ENCODE assay signal across 9 cellular contexts in the genomic region with DNA sequence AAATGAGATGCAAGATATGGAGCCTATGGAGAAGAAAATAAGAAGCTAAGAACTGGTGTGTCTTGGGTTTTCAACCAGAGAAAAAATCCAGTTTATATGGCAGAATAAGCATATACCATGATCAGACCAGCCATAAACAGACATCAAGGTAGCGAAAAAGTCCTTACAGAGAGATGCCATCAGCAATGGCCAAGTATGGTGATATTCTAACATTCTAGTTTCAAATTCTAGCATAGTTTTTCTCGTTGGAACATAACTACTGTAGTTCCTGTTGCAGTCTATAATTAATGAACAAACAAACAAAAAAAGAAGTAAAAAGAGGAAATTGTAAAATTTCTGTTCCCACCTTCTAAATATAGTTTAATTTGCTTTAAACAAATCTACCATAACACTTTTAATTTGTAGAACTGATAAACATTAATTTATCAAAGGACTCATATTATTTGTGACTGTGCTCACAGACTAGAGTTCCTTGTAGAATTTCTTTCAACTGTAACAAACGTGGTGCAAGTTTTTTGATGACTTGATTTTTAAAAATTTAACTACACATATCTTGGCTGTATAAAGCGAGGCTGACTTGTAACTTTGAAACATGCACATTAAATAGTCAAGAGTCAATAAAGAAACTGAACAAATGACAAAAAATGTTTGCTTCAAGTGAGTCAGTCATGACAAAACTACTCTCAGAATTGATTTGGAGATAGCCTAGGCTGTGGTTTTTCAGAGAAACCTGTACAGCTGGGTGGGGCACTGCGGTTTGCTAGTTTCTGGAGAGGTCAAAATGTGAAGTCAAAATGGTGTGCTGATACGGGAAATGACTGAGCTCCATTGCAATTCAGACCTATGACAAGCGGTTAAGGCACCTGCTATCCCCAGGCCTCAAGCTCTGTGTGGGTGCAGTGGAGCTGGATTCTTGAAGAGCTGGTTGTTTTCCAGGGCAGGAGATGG. TPM values are rescaled to one million over a fixed set of nuclear protein-coding genes. Genes with fewer than 3 reads are reported as not detected.
DNase-seq lines count a peak whose midpoint lies in the region; ATAC-seq lines count a peak whose summit lies in the region.
"Had no signal": no experiment of that assay in that cellular context is flagged by ENCODE, and none has a peak within 500 bp of the region (broad histone marks: within the 10 kb centered on the region; RNA-seq: fewer than 3 reads in every experiment).

No MANE protein-coding gene starts in this region.

- intact Hi-C loops in activated CD4-positive, alpha-beta T cell treated with anti-CD3 and anti-CD28 coated beads, Interleukin-2, amount 10 ng/mL, durations not matched to agents 24 days and 14 days (cut with micrococcal nuclease): loop anchor here (1.0 to 10.0 kb wide), 10 partner anchors 40 to 1218 kb away; a partner anchor contains a TSS

- H3K18ac ChIP-seq in mesendoderm (ENCODE audit: low read length): no peak overlapping the region

- H3K9me3 ChIP-seq in CD8-positive, alpha-beta memory T cell (ENCODE audit: low read length): no peaks in the 10 kb centered on the region
- no peaks in the 10 kb centered on the region for H3K9me3 ChIP-seq in KOPT-K1 (ENCODE audit: insufficient read depth, low read length, poor library complexity, severe bottlenecking)

- H3K79me1 ChIP-seq in mesendoderm (ENCODE audit: low read length): no peaks in the 10 kb centered on the region

- H2BK120ac ChIP-seq in mesendoderm (ENCODE audit: low read depth, low read length): no peak overlapping the region

- peak overlapping the region; percentile 1 for H3K4me3 ChIP-seq in CD8-positive, alpha-beta memory T cell (ENCODE audit: low read length)
- no peak overlapping the region for H3K4me3 ChIP-seq in mesendoderm (ENCODE audit: low read length)

- no peak overlapping the region for H4K8ac ChIP-seq in mesendoderm (ENCODE audit: low read depth, low read length)

- H3K36me3 Mint-ChIP-seq in CD8-positive, alpha-beta memory T cell: no peaks in the 10 kb centered on the region
- peaks cover 8% of the 10 kb centered on the region for H3K36me3 Mint-ChIP-seq in activated CD4-positive, alpha-beta T cell treated with anti-CD3 and anti-CD28 coated beads, Interleukin-2, amount 10 ng/mL, durations not matched to agents 24 days and 14 days (ENCODE audit: low read depth)

- no peak overlapping the region for H3K23ac ChIP-seq in mesendoderm (ENCODE audit: low read length)

- no peak overlapping the region for H2BK15ac ChIP-seq in mesendoderm (replicated peaks; ENCODE audit: low read depth)

- POLR2A ChIA-PET in CD8-positive, alpha-beta memory T cell (lab: Charles Lee): interaction anchor here (0.7 to 4.9 kb wide), 6 partner anchors 9 to 1009 kb away, joined by 3 to 61 read pairs (median 4); a partner anchor contains a TSS

- H3K27ac Mint-ChIP-seq in CD8-positive, alpha-beta memory T cell: peak overlapping the region; percentile 66 to 97 (median 86)
- H3K27ac Mint-ChIP-seq in activated CD4-positive, alpha-beta T cell treated with anti-CD3 and anti-CD28 coated beads, Interleukin-2, amount 10 ng/mL, durations not matched to agents 24 days and 14 days: peak overlapping the region; percentile 95

- no peaks in the 10 kb centered on the region for H3K27me3 ChIP-seq in CD8-positive, alpha-beta memory T cell (ENCODE audit: insufficient read depth, low read length, poor library complexity, severe bottlenecking)
- H3K27me3 ChIP-seq in mesendoderm (ENCODE audit: insufficient read depth, low read length, poor library complexity): no peaks in the 10 kb centered on the region

- H4K5ac ChIP-seq in mesendoderm (ENCODE audit: low read length): no peak overlapping the region

- no peaks in the 10 kb centered on the region for H3K27me3 Mint-ChIP-seq in CD8-positive, alpha-beta memory T cell
- H3K27me3 Mint-ChIP-seq in activated CD4-positive, alpha-beta T cell treated with anti-CD3 and anti-CD28 coated beads, Interleukin-2, amount 10 ng/mL, durations not matched to agents 24 days and 14 days: no peaks in the 10 kb centered on the region

- H3K4me3 Mint-ChIP-seq in CD8-positive, alpha-beta memory T cell: peak overlapping the region; percentile 0 to 61 (median 59)
- H3K4me3 Mint-ChIP-seq in activated CD4-positive, alpha-beta T cell treated with anti-CD3 and anti-CD28 coated beads, Interleukin-2, amount 10 ng/mL, durations not matched to agents 24 days and 14 days: peak overlapping the region; percentile 68

- peaks cover 72% of the 10 kb centered on the region for H3K4me1 ChIP-seq in CD8-positive, alpha-beta memory T cell (ENCODE audit: insufficient read depth, low read length)
- no peaks in the 10 kb centered on the region for H3K4me1 ChIP-seq in mesendoderm (ENCODE audit: control insufficient read depth, low read depth, low read length)

- H3K4ac ChIP-seq in mesendoderm (ENCODE audit: low read depth, low read length): no peak overlapping the region

- H3K27ac ChIP-seq in CD8-positive, alpha-beta memory T cell (ENCODE audit: low read depth, low read length): peak overlapping the region; percentile 26
- H3K27ac ChIP-seq in KOPT-K1 (ENCODE audit: low read depth, low read length, poor library complexity, severe bottlenecking): peak overlapping the region; percentile 94
- peak overlapping the region; percentile 92 for H3K27ac ChIP-seq in epithelial cell of prostate
- H3K27ac ChIP-seq in mesendoderm (ENCODE audit: low read depth, low read length): no peak overlapping the region

- peaks cover 70 to 83% (median 80%) of the 10 kb centered on the region in 3 donors for H3K4me1 Mint-ChIP-seq in CD8-positive, alpha-beta memory T cell
- peaks cover 73% of the 10 kb centered on the region for H3K4me1 Mint-ChIP-seq in activated CD4-positive, alpha-beta T cell treated with anti-CD3 and anti-CD28 coated beads, Interleukin-2, amount 10 ng/mL, durations not matched to agents 24 days and 14 days

- no peak overlapping the region for H2BK5ac ChIP-seq in mesendoderm (ENCODE audit: low read length)

- no peak overlapping the region for H3K4me2 ChIP-seq in mesendoderm (ENCODE audit: low read length)

- H3K9me3 Mint-ChIP-seq in CD8-positive, alpha-beta memory T cell: no peaks in the 10 kb centered on the region
- peaks cover 4% of the 10 kb centered on the region for H3K9me3 Mint-ChIP-seq in activated CD4-positive, alpha-beta T cell treated with anti-CD3 and anti-CD28 coated beads, Interleukin-2, amount 10 ng/mL, durations not matched to agents 24 days and 14 days

- H3K79me2 ChIP-seq in mesendoderm (ENCODE audit: control insufficient read depth, insufficient read depth, low read length): no peaks in the 10 kb centered on the region

- no peak overlapping the region for H2AK5ac ChIP-seq in mesendoderm (ENCODE audit: low read length)

- DNase-seq in CD8-positive, alpha-beta memory T cell: peak; percentile 50 to 90 (median 86)
- DNase-seq in activated CD4-positive, alpha-beta T cell treated with anti-CD3 and anti-CD28 coated beads, Interleukin-2, amount 10 ng/mL, durations not matched to agents 24 days and 14 days: peak; percentile 97
- DNase-seq in epithelial cell of prostate (ENCODE audit: low read depth, low spot score) (peak; percentile 98), mesendoderm (no peak), C1 segment of cervical spinal cord (lab: John Stamatoyannopoulos, UW) (no peak)
- peak; percentile 89 for DNase-seq in stimulated activated CD4-positive, alpha-beta T cell treated with anti-CD3 and anti-CD28 coated beads, Interleukin-4, amount 100 ng/mL, for 24 hours

- H3K9ac ChIP-seq in mesendoderm (ENCODE audit: low read length): no peak overlapping the region

- H3K56ac ChIP-seq in mesendoderm (ENCODE audit: low read length): no peak overlapping the region

- no peaks in the 10 kb centered on the region for H3K36me3 ChIP-seq in CD8-positive, alpha-beta memory T cell (ENCODE audit: insufficient read depth, low read length)
- H3K36me3 ChIP-seq in KOPT-K1 (ENCODE audit: insufficient read depth, low read length) (no peaks in the 10 kb centered on the region), mesendoderm (ENCODE audit: control insufficient read depth, insufficient read depth, low read length) (no peaks in the 10 kb centered on the region)

- CTCF ChIA-PET in CD8-positive, alpha-beta memory T cell (lab: Charles Lee): interaction anchor here (1.0 to 14.5 kb wide), 11 partner anchors 9 to 219 kb away, joined by 3 to 342 read pairs (median 4); no protein-coding TSS in a partner anchor

- peak; percentile 78 for ATAC-seq in GM21723 (IDR thresholded peaks at IDR 0.05; ENCODE audit: unreplicated experiment)

- WGBS in mesendoderm (ENCODE audit: extremely low coverage, insufficient coverage, low lambda C conversion rate): no CpG with 5 or more reads among the region's 7 CpGs

RNA-seq across cellular contexts. Expression of a gene that starts 10.1 kb away (rescaled TPM):
- under 1 TPM; 0.24 to 0.27 TPM for total RNA-seq in CD8-positive, alpha-beta memory T cell
- polyA plus RNA-seq in CD8-positive, alpha-beta memory T cell: not detected
- 0.26 and 0.47 TPM in 2 replicates for total RNA-seq in activated CD4-positive, alpha-beta T cell treated with anti-CD3 and anti-CD28 coated beads, Interleukin-2, amount 10 ng/mL, durations not matched to agents 24 days and 14 days
- not detected for polyA plus RNA-seq in mesendoderm (2013, experiment 1 of 2)
- not detected for polyA plus RNA-seq in mesendoderm (2013, experiment 2 of 2)
- polyA plus RNA-seq: neural cell had no signal

Comparison
In these comparisons a context has a peak if more than half of its experiments do, and no peak if none do; other contexts are left out.
1. DNase-seq: peak in CD8-positive, alpha-beta memory T cell (5 of 5), activated CD4-positive, alpha-beta T cell treated with anti-CD3 and anti-CD28 coated beads, Interleukin-2, amount 10 ng/mL, durations not matched to agents 24 days and 14 days (single experiment), epithelial cell of prostate (single experiment) and stimulated activated CD4-positive, alpha-beta T cell treated with anti-CD3 and anti-CD28 coated beads, Interleukin-4, amount 100 ng/mL, for 24 hours (single experiment); none in mesendoderm (single experiment) and C1 segment of cervical spinal cord (0 of 14).